25 cellular contexts compared by ENCODE assay signal in genomic region chr16:31083556-31083955, GRCh38. TPM values are rescaled to one million over a fixed set of nuclear protein-coding genes. Genes with fewer than 3 reads are reported as not detected.
A peak's percentile ranks its signal among the peaks of the same experiment; 100 is the strongest.
DNase-seq lines count a peak whose midpoint lies in the region; TF ChIP-seq lines count a peak whose summit lies in the region.
"Had no signal": no experiment of that assay in that cellular context is flagged by ENCODE, and none has a peak within 500 bp of the region (broad histone marks: within the 10 kb centered on the region; RNA-seq: fewer than 3 reads in every experiment).

No MANE protein-coding gene starts in this region.

- H3K79me2 ChIP-seq in mesendoderm (ENCODE audit: control insufficient read depth, insufficient read depth, low read length) = no peaks in the 10 kb centered on the region

- no peak overlapping the region for H2BK120ac ChIP-seq in mesendoderm (ENCODE audit: low read depth, low read length)

- no peaks in the 10 kb centered on the region for H3K9me3 ChIP-seq in transverse colon
- H3K9me3 ChIP-seq: BLaER1 treated with 17β-estradiol and CSF1 and Interleukin-3, amounts not matched to agents 10 nM and 100 nM; SK-N-SH had no signal

- H3K4ac ChIP-seq in mesendoderm (ENCODE audit: low read depth, low read length) = no peak overlapping the region

- in situ Hi-C loops in transverse colon (cut with MboI; ENCODE audit: low pct_ligation_motif_present in 1 of 4, low pct_unique_long_range_greater_than_20kb in 1 of 4, low sequenced_read_pairs in 3 of 4) = no loop called here

- peak overlapping the region; percentile 54 for H3K27ac Mint-ChIP-seq in activated CD4-positive, alpha-beta T cell treated with anti-CD3 and anti-CD28 coated beads, Interleukin-2, amount 10 ng/mL, durations not matched to agents 7 days and 5 days
- H3K27ac Mint-ChIP-seq: CD4-positive, alpha-beta T cell had no signal

- H3K79me1 ChIP-seq in mesendoderm (ENCODE audit: low read length) = peaks cover 2% of the 10 kb centered on the region

- TF ChIP-seq CTCF in RWPE1 (conservative IDR thresholded peaks at IDR 0.05; ENCODE audit: low read depth) = no peak
- no peak for TF ChIP-seq CTCF in transverse colon (IDR thresholded peaks at IDR 0.05)

- TF ChIP-seq POLR2A in transverse colon (IDR thresholded peaks at IDR 0.05) = no peak

- peaks cover 21% of the 10 kb centered on the region for H3K36me3 Mint-ChIP-seq in activated CD4-positive, alpha-beta T cell treated with anti-CD3 and anti-CD28 coated beads, Interleukin-2, amount 10 ng/mL, durations not matched to agents 7 days and 5 days (ENCODE audit: low read depth)

- TF ChIP-seq EP300 in transverse colon (IDR thresholded peaks at IDR 0.05; ENCODE audit: low read depth) = no peak

- no CpG with 5 or more reads among the region's 5 CpGs for WGBS in mesendoderm (ENCODE audit: extremely low coverage, insufficient coverage, low lambda C conversion rate)
- 49% methylated on average over 5 of the region's 5 CpGs; no CpG with 5 or more reads in 1 of the 2 donors for WGBS in transverse colon (ENCODE audit: low coverage in 1 of 2), 2 donors

- no peaks in the 10 kb centered on the region for H3K4me1 ChIP-seq in mesendoderm (ENCODE audit: control insufficient read depth, low read depth, low read length)
- no peaks in the 10 kb centered on the region for H3K4me1 ChIP-seq in transverse colon

- no peak overlapping the region for H3K4me3 Mint-ChIP-seq in activated CD4-positive, alpha-beta T cell treated with anti-CD3 and anti-CD28 coated beads, Interleukin-2, amount 10 ng/mL, durations not matched to agents 7 days and 5 days
- H3K4me3 Mint-ChIP-seq: CD4-positive, alpha-beta T cell had no signal

- no peak overlapping the region for H3K18ac ChIP-seq in mesendoderm (ENCODE audit: low read length)

- H3K23ac ChIP-seq in mesendoderm (ENCODE audit: low read length) = no peak overlapping the region

- no peaks in the 10 kb centered on the region for H3K9me3 Mint-ChIP-seq in activated CD4-positive, alpha-beta T cell treated with anti-CD3 and anti-CD28 coated beads, Interleukin-2, amount 10 ng/mL, durations not matched to agents 7 days and 5 days
- H3K9me3 Mint-ChIP-seq: CD4-positive, alpha-beta T cell had no signal

- H2AK5ac ChIP-seq in mesendoderm (ENCODE audit: low read length) = no peak overlapping the region

- H3K27me3 Mint-ChIP-seq in activated CD4-positive, alpha-beta T cell treated with anti-CD3 and anti-CD28 coated beads, Interleukin-2, amount 10 ng/mL, durations not matched to agents 7 days and 5 days = no peaks in the 10 kb centered on the region
- H3K27me3 Mint-ChIP-seq: CD4-positive, alpha-beta T cell had no signal

- DNase-seq in activated CD4-positive, alpha-beta T cell treated with anti-CD3 and anti-CD28 coated beads, Interleukin-2, amount 10 ng/mL, durations not matched to agents 7 days and 5 days = no peak
- no peak for DNase-seq in activated CD4-positive, alpha-beta T cell treated with anti-CD3 and anti-CD28 coated beads, Interleukin-2, amount 50 U/mL, for 48 hours
- DNase-seq in H7 (peak; percentile 57), RWPE1 (ENCODE audit: low spot score) (no peak), mesendoderm (peak; percentile 33), AG08395 (ENCODE audit: low spot score) (no peak), transverse colon (no peak), HUDEP-2 (lab: John Stamatoyannopoulos, UW; ENCODE audit: unreplicated experiment in 76 of 76) (no peak)
- DNase-seq: CD4-positive, alpha-beta T cell; GM23248; HCEC 1CT; NCI-H1092; NCI-H1417 treated with DMSO at 0.1 percent for 48 hours; NCI-H187; NCI-H2107; NCI-H446; NCI-H524 treated with DMSO at 0.1 percent for 48 hours; NCI-H82; NK-92 treated with Interleukin-12 subunit alpha and Interleukin-12 subunit beta, amount 100 ng/mL, for 24 hours; PC-9; SHP77 treated with DMSO at 0.1 percent for 48 hours; SK-N-SH; SW 1271 had no signal

- H3K4me3 ChIP-seq in H7 (ENCODE audit: insufficient read depth, low read depth, low read length) (no peak overlapping the region), mesendoderm (ENCODE audit: low read length) (no peak overlapping the region), transverse colon (no peak overlapping the region)
- H3K4me3 ChIP-seq: BLaER1 treated with 17β-estradiol and CSF1 and Interleukin-3, amounts not matched to agents 10 nM and 100 nM; GM23248; PC-9 had no signal

- intact Hi-C loops in transverse colon (cut with DNase I; ENCODE audit: low total_unique reads) = no loop called here

- H3K4me2 ChIP-seq in mesendoderm (ENCODE audit: low read length) = no peak overlapping the region
- H3K4me2 ChIP-seq: BLaER1 treated with 17β-estradiol and CSF1 and Interleukin-3, amounts not matched to agents 10 nM and 100 nM; PC-9; SK-N-SH had no signal

- peak overlapping the region; percentile 67 for H3K27ac ChIP-seq in RWPE1
- H3K27ac ChIP-seq in mesendoderm (ENCODE audit: low read depth, low read length) = no peak overlapping the region
- H3K27ac ChIP-seq in transverse colon = no peak overlapping the region
- H3K27ac ChIP-seq: 22Rv1; BLaER1 treated with 17β-estradiol and CSF1 and Interleukin-3, amounts not matched to agents 10 nM and 100 nM; GM23248; PC-9 had no signal

- CTCF ChIA-PET in activated CD4-positive, alpha-beta T cell treated with anti-CD3 and anti-CD28 coated beads, Interleukin-2, amount 10 ng/mL, durations not matched to agents 7 days and 5 days (lab: Charles Lee) = interaction anchor here (0.6 to 2.0 kb wide), 3 partner anchors 17 to 37 kb away, joined by 4 to 6 read pairs (median 4); partner anchors contain the start of gene KAT8
- CTCF ChIA-PET in RWPE1 (lab: Yijun Ruan, JAX) = interaction anchor here (0.6 to 0.8 kb wide), 3 partner anchors 54 to 101 kb away, joined by 3 read pairs; no protein-coding TSS in a partner anchor

- peaks cover 9% of the 10 kb centered on the region for H3K4me1 Mint-ChIP-seq in activated CD4-positive, alpha-beta T cell treated with anti-CD3 and anti-CD28 coated beads, Interleukin-2, amount 10 ng/mL, durations not matched to agents 7 days and 5 days

- H3K9ac ChIP-seq in mesendoderm (ENCODE audit: low read length) = no peak overlapping the region
- H3K9ac ChIP-seq: GM23248, SK-N-SH had no signal

- H2BK15ac ChIP-seq in mesendoderm (replicated peaks; ENCODE audit: low read depth) = no peak overlapping the region

- no peak overlapping the region for H2BK5ac ChIP-seq in mesendoderm (ENCODE audit: low read length)

- no peak overlapping the region for H4K5ac ChIP-seq in mesendoderm (ENCODE audit: low read length)

- H3K27me3 ChIP-seq in H7 (ENCODE audit: control insufficient read depth, insufficient read depth, low read length) (no peaks in the 10 kb centered on the region), mesendoderm (ENCODE audit: insufficient read depth, low read length, poor library complexity) (no peaks in the 10 kb centered on the region), transverse colon (no peaks in the 10 kb centered on the region)
- H3K27me3 ChIP-seq: BLaER1 treated with 17β-estradiol and CSF1 and Interleukin-3, amounts not matched to agents 10 nM and 100 nM had no signal

- H3K36me3 ChIP-seq in H7 (replicated peaks; ENCODE audit: control insufficient read depth, insufficient read depth, low read length) (peaks cover 18% of the 10 kb centered on the region), mesendoderm (ENCODE audit: control insufficient read depth, insufficient read depth, low read length) (no peaks in the 10 kb centered on the region), transverse colon (peaks cover 0 to 23% (median 11%) of the 10 kb centered on the region in 4 donors)

- no peak overlapping the region for H3K56ac ChIP-seq in mesendoderm (ENCODE audit: low read length)

- POLR2A ChIA-PET in activated CD4-positive, alpha-beta T cell treated with anti-CD3 and anti-CD28 coated beads, Interleukin-2, amount 10 ng/mL, durations not matched to agents 7 days and 5 days (lab: Charles Lee) = interaction anchor here (0.6 kb wide), 1 partner anchor 53 kb away, joined by 3 read pairs; no protein-coding TSS in a partner anchor
- POLR2A ChIA-PET in RWPE1 (lab: Yijun Ruan, JAX; ENCODE audit: low non-redundant PET) = interaction anchor here (1.1 kb wide), 1 partner anchor 9 kb away, joined by 3 read pairs; the partner anchor contains the start of genes ZNF646 and ZNF668

- H4K8ac ChIP-seq in mesendoderm (ENCODE audit: low read depth, low read length) = no peak overlapping the region

RNA-seq across cellular contexts. Expression of gene PRSS53, which starts 5.2 kb away (rescaled TPM):
- total RNA-seq in activated CD4-positive, alpha-beta T cell treated with anti-CD3 and anti-CD28 coated beads, Interleukin-2, amount 10 ng/mL, durations not matched to agents 7 days and 5 days = 1 to 10 TPM; 3.5 to 5.7 TPM
- 1.3 and 4.5 TPM in 2 replicates for total RNA-seq in H7 (2014; rRNA removed; shearing (Covaris generic))
- polyA plus RNA-seq in mesendoderm (2013, experiment 1 of 2) = 0.91 TPM
- 0.99 TPM for polyA plus RNA-seq in mesendoderm (2013, experiment 2 of 2)
- 1 to 10 TPM; 1.1 to 5.2 (median 3.1) TPM for total RNA-seq in transverse colon

RNA-seq across cellular contexts. Expression of gene ZNF646, which starts 9.3 kb away (rescaled TPM):
- 10 to 100 TPM; 28.3 to 33.3 TPM for total RNA-seq in activated CD4-positive, alpha-beta T cell treated with anti-CD3 and anti-CD28 coated beads, Interleukin-2, amount 10 ng/mL, durations not matched to agents 7 days and 5 days
- 28.8 and 30.0 TPM in 2 replicates for total RNA-seq in H7 (2014; rRNA removed; shearing (Covaris generic))
- 8.5 TPM for polyA plus RNA-seq in mesendoderm (2013, experiment 1 of 2)
- polyA plus RNA-seq in mesendoderm (2013, experiment 2 of 2) = 9.0 TPM
- 10 to 100 TPM; 12.0 to 26.7 (median 23.5) TPM for total RNA-seq in transverse colon

RNA-seq across cellular contexts. Expression of gene ZNF668, which starts 9.5 kb away (rescaled TPM):
- 10 to 100 TPM; 11.2 to 12.9 TPM for total RNA-seq in activated CD4-positive, alpha-beta T cell treated with anti-CD3 and anti-CD28 coated beads, Interleukin-2, amount 10 ng/mL, durations not matched to agents 7 days and 5 days
- 16.4 and 19.9 TPM in 2 replicates for total RNA-seq in H7 (2014; rRNA removed; shearing (Covaris generic))
- polyA plus RNA-seq in mesendoderm (2013, experiment 1 of 2) = 9.6 TPM
- 8.2 TPM for polyA plus RNA-seq in mesendoderm (2013, experiment 2 of 2)
- total RNA-seq in transverse colon = 10 to 100 TPM in 2 of 4 donors, 1 to 10 TPM in 2; 7.9 to 17.9 (median 10.2) TPM

RNA-seq across cellular contexts. Expression of gene VKORC1, which starts 11.0 kb away (rescaled TPM):
- 10 to 100 TPM; 55.5 to 59.3 TPM for total RNA-seq in activated CD4-positive, alpha-beta T cell treated with anti-CD3 and anti-CD28 coated beads, Interleukin-2, amount 10 ng/mL, durations not matched to agents 7 days and 5 days
- total RNA-seq in H7 (2014; rRNA removed; shearing (Covaris generic)) = 127 and 135 TPM in 2 replicates
- 106 TPM for polyA plus RNA-seq in mesendoderm (2013, experiment 1 of 2)
- polyA plus RNA-seq in mesendoderm (2013, experiment 2 of 2) = 104 TPM
- 10 to 100 TPM; 29.5 to 89.0 (median 72.0) TPM for total RNA-seq in transverse colon

RNA-seq across cellular contexts. Expression of gene BCKDK, which starts 24.6 kb away (rescaled TPM):
- total RNA-seq in activated CD4-positive, alpha-beta T cell treated with anti-CD3 and anti-CD28 coated beads, Interleukin-2, amount 10 ng/mL, durations not matched to agents 7 days and 5 days = 10 to 100 TPM; 23.0 to 23.5 TPM
- 52.7 and 64.0 TPM in 2 replicates for total RNA-seq in H7 (2014; rRNA removed; shearing (Covaris generic))
- 38.4 TPM for polyA plus RNA-seq in mesendoderm (2013, experiment 1 of 2)
- polyA plus RNA-seq in mesendoderm (2013, experiment 2 of 2) = 38.4 TPM
- total RNA-seq in transverse colon = 10 to 100 TPM; 46.8 to 56.5 (median 51.3) TPM

Comparison
In these comparisons a context has a peak if more than half of its experiments do, and no peak if none do; other contexts are left out.
1. DNase-seq: peak in H7 (single experiment) and mesendoderm (single experiment); none in activated CD4-positive, alpha-beta T cell treated with anti-CD3 and anti-CD28 coated beads, Interleukin-2, amount 10 ng/mL, durations not matched to agents 7 days and 5 days (single experiment), activated CD4-positive, alpha-beta T cell treated with anti-CD3 and anti-CD28 coated beads, Interleukin-2, amount 50 U/mL, for 48 hours (0 of 2), RWPE1 (single experiment), AG08395 (single experiment), transverse colon (single experiment) and HUDEP-2 (0 of 76).